Comparison of ENCODE assay signal across 1 cellular context in genomic region chr7:116569737-116570136, GRCh38.
TF ChIP-seq lines count a peak whose summit lies in the region.

No MANE protein-coding gene starts in this region.

TF ChIP-seq in SK-N-SH, 30 proteins besides CTCF, POLR2A, EP300 and RAD21 (continued from another document):
- no peak for TF ChIP-seq EZH2phosphoT487 (IDR thresholded peaks at IDR 0.05; ENCODE audit: borderline replicate concordance, low read depth)
- TF ChIP-seq, protein P1, sequence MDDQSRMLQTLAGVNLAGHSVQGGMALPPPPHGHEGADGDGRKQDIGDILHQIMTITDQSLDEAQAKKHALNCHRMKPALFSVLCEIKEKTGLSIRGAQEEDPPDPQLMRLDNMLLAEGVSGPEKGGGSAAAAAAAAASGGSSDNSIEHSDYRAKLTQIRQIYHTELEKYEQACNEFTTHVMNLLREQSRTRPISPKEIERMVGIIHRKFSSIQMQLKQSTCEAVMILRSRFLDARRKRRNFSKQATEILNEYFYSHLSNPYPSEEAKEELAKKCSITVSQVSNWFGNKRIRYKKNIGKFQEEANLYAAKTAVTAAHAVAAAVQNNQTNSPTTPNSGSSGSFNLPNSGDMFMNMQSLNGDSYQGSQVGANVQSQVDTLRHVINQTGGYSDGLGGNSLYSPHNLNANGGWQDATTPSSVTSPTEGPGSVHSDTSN (IDR thresholded peaks at IDR 0.05), result peak; percentile 80
- TF ChIP-seq SIN3A (IDR thresholded peaks at IDR 0.05; ENCODE audit: borderline replicate concordance, low read depth, low read length), result no peak
- no peak for TF ChIP-seq YY1 (IDR thresholded peaks at IDR 0.05; ENCODE audit: low read depth)
- TF ChIP-seq TEAD4 (IDR thresholded peaks at IDR 0.05; ENCODE audit: borderline replicate concordance, insufficient read depth), result peak; percentile 74; the same call in 1 of the 2 replicates
- TF ChIP-seq USF2 (IDR thresholded peaks at IDR 0.05; ENCODE audit: borderline replicate concordance, low read depth, low read length), result no peak
